In genomic region chr3:120306519-120307455, GRCh38 we compare ENCODE assay signal across 27 cellular contexts. TPM values are rescaled to one million over a fixed set of nuclear protein-coding genes. Genes with fewer than 3 reads are reported as not detected.
"Had no signal": no experiment of that assay in that cellular context is flagged by ENCODE, and none has a peak within 500 bp of the region (broad histone marks: within the 10 kb centered on the region; RNA-seq: fewer than 3 reads in every experiment).

No MANE protein-coding gene starts in this region.

- H3K27me3 ChIP-seq: cardiac muscle cell, colonic mucosa, hepatocyte, right lobe of liver, tibial nerve had no signal

- H3K79me2 ChIP-seq: hepatocyte, parathyroid adenoma had no signal

- H3K36me3 ChIP-seq: cardiac muscle cell, colonic mucosa, gastroesophageal sphincter, right lobe of liver, WERI-Rb-1 had no signal

- ATAC-seq: activated CD4-positive, CD25-positive, alpha-beta regulatory T cell treated with anti-CD3 and anti-CD28 coated beads, Interleukin-2, amount 50 U/mL, for 24 hours; activated naive CD4-positive, alpha-beta T cell treated with anti-CD3 and anti-CD28 coated beads, Interleukin-2, amount 50 U/mL, for 72 hours; activated T-cell treated with anti-CD3 and anti-CD28 coated beads, Interleukin-2, amount 50 U/mL, for 4 hours; activated T-helper 17 cell treated with anti-CD3 and anti-CD28 coated beads, Interleukin-2, amount 50 U/mL, for 72 hours; gastroesophageal sphincter; left colon; naive thymus-derived CD8-positive, alpha-beta T cell; SK-N-SH treated with all-trans-retinoic acid at 6 μM for 48 hours; stimulated activated effector memory CD8-positive, alpha-beta T cell treated with anti-CD3 and anti-CD28 coated beads, Interleukin-12 subunit alpha, Interleukin-12 subunit beta, amount 100 ng/mL, for 72 hours; T-helper 17 cell had no signal

- H3K4me3 ChIP-seq: cardiac muscle cell, colonic mucosa, gastroesophageal sphincter, hepatocyte, right lobe of liver, suprapubic skin, tibial nerve had no signal

- H3K27ac ChIP-seq: cardiac muscle cell, colonic mucosa, gastroesophageal sphincter, hepatocyte, parathyroid adenoma, right lobe of liver, suprapubic skin, tibial nerve, WERI-Rb-1 had no signal

- H2AFZ ChIP-seq: hepatocyte, parathyroid adenoma had no signal

- H3K4me1 ChIP-seq: colonic mucosa, gastroesophageal sphincter, parathyroid adenoma, right lobe of liver, tibial nerve had no signal

- H3K4me2 ChIP-seq: hepatocyte had no signal

- H3K9ac ChIP-seq: parathyroid adenoma had no signal

- DNase-seq: activated CD4-positive, alpha-beta memory T cell treated with anti-CD3 and anti-CD28 coated beads for 36 hours; activated CD4-positive, alpha-beta T cell treated with anti-CD3 and anti-CD28 coated beads for 48 hours; activated CD8-positive, alpha-beta memory T cell treated with anti-CD3 and anti-CD28 coated beads, Interleukin-2, amount 50 U/mL, for 48 hours; activated T-cell treated with anti-CD3 and anti-CD28 coated beads, Interleukin-2, amount 50 U/mL, for 4 hours; cerebellar nuclear complex; colonic mucosa; effector CD8-positive, alpha-beta T cell; left colon; occipital lobe; right lobe of liver; stimulated activated CD4-positive, alpha-beta T cell treated with anti-CD3 and anti-CD28 coated beads, Interleukin-12 subunit alpha, Interleukin-12 subunit beta, amount 100 ng/mL, for 4 hours; stimulated activated CD4-positive, alpha-beta T cell treated with anti-CD3 and anti-CD28 coated beads, Interleukin-4, amount 100 ng/mL, for 1 hour; T-helper 17 cell; T1000; WERI-Rb-1 had no signal

- H3K9me3 ChIP-seq: colonic mucosa, gastroesophageal sphincter, right lobe of liver, suprapubic skin had no signal

RNA-seq across cellular contexts. Expression of gene GPR156, which starts 21.8 kb away (rescaled TPM):
- total RNA-seq: activated CD4-positive, alpha-beta memory T cell treated with anti-CD3 and anti-CD28 coated beads for 36 hours; activated naive CD4-positive, alpha-beta T cell treated with anti-CD3 and anti-CD28 coated beads, Interleukin-2, amount 50 U/mL, for 72 hours; naive thymus-derived CD8-positive, alpha-beta T cell; right lobe of liver had no signal
- polyA plus RNA-seq: cardiac muscle cell; naive thymus-derived CD8-positive, alpha-beta T cell had no signal
